ENCODE assay signal across 23 cellular contexts in genomic region chr10:12705943-12706342, GRCh38.
DNase-seq lines count a peak whose midpoint lies in the region; ATAC-seq and TF ChIP-seq lines count a peak whose summit lies in the region.
"Had no signal": no experiment of that assay in that cellular context is flagged by ENCODE, and none has a peak within 500 bp of the region (broad histone marks: within the 10 kb centered on the region; RNA-seq: fewer than 3 reads in every experiment).

No MANE protein-coding gene starts in this region.

- H3K36me3 ChIP-seq in gastroesophageal sphincter (no peaks in the 10 kb centered on the region), transverse colon (no peaks in the 10 kb centered on the region)
- H3K36me3 ChIP-seq: heart right ventricle had no signal

- TF ChIP-seq CTCF in gastroesophageal sphincter (IDR thresholded peaks at IDR 0.05) (no peak), transverse colon (IDR thresholded peaks at IDR 0.05) (no peak)

- intact Hi-C loops in activated CD4-positive, alpha-beta memory T cell treated with anti-CD3 and anti-CD28 coated beads for 36 hours (cut with micrococcal nuclease), result loop anchor here (5.0 kb wide), 2 partner anchors 76 to 396 kb away; partner anchors contain the start of gene OPTN
- intact Hi-C loops in transverse colon (cut with DNase I; ENCODE audit: low total_unique reads), result loop anchor here (10.0 kb wide), 1 partner anchor 361 kb away; the partner anchor contains the start of gene CAMK1D

- 56 to 62% methylated on average over 4 of the region's 4 CpGs for WGBS in gastroesophageal sphincter (ENCODE audit: low coverage in 1 of 2), 2 donors
- 89 to 90% methylated on average over 3 to 4 of the region's 4 CpGs for WGBS in transverse colon (ENCODE audit: low coverage in 1 of 2), 2 donors

- no peaks in the 10 kb centered on the region for H3K27me3 Mint-ChIP-seq in activated T-cell treated with anti-CD3 and anti-CD28 coated beads, Interleukin-2, amount 50 U/mL, for 24 hours
- no peaks in the 10 kb centered on the region for H3K27me3 Mint-ChIP-seq in activated CD4-positive, alpha-beta memory T cell treated with anti-CD3 and anti-CD28 coated beads for 36 hours
- H3K27me3 Mint-ChIP-seq: activated CD4-positive, alpha-beta T cell treated with anti-CD3 and anti-CD28 coated beads, Interleukin-2, amount 10 ng/mL, durations not matched to agents 24 days and 14 days; activated naive CD4-positive, alpha-beta T cell treated with anti-CD3 and anti-CD28 coated beads, Interleukin-2, amount 50 U/mL, for 24 hours; type B pancreatic cell had no signal

- peaks cover 75% of the 10 kb centered on the region for H3K4me1 Mint-ChIP-seq in activated T-cell treated with anti-CD3 and anti-CD28 coated beads, Interleukin-2, amount 50 U/mL, for 24 hours (ENCODE audit: low read depth)
- peaks cover 88% of the 10 kb centered on the region for H3K4me1 Mint-ChIP-seq in activated CD4-positive, alpha-beta memory T cell treated with anti-CD3 and anti-CD28 coated beads for 36 hours (ENCODE audit: low read depth)

- H3K4me3 Mint-ChIP-seq in activated T-cell treated with anti-CD3 and anti-CD28 coated beads, Interleukin-2, amount 50 U/mL, for 24 hours, result no peak overlapping the region
- H3K4me3 Mint-ChIP-seq in activated CD4-positive, alpha-beta memory T cell treated with anti-CD3 and anti-CD28 coated beads for 36 hours, result no peak overlapping the region
- H3K4me3 Mint-ChIP-seq: activated CD4-positive, alpha-beta T cell treated with anti-CD3 and anti-CD28 coated beads, Interleukin-2, amount 10 ng/mL, durations not matched to agents 24 days and 14 days; activated naive CD4-positive, alpha-beta T cell treated with anti-CD3 and anti-CD28 coated beads, Interleukin-2, amount 50 U/mL, for 24 hours; CD14-positive monocyte; neural crest cell; type B pancreatic cell had no signal

- H3K27ac Mint-ChIP-seq in activated T-cell treated with anti-CD3 and anti-CD28 coated beads, Interleukin-2, amount 50 U/mL, for 24 hours, result peak overlapping the region; percentile 40
- H3K27ac Mint-ChIP-seq in activated CD4-positive, alpha-beta memory T cell treated with anti-CD3 and anti-CD28 coated beads for 36 hours, result peak overlapping the region; percentile 89
- H3K27ac Mint-ChIP-seq: CD14-positive monocyte, type B pancreatic cell had no signal

- no peak for DNase-seq in activated T-cell treated with anti-CD3 and anti-CD28 coated beads, Interleukin-2, amount 50 U/mL, for 24 hours
- no peak for DNase-seq in activated T-cell treated with anti-CD3 and anti-CD28 coated beads for 4 hours
- no peak for DNase-seq in activated CD4-positive, alpha-beta memory T cell treated with anti-CD3 and anti-CD28 coated beads for 36 hours
- no peak for DNase-seq in transverse colon
- DNase-seq in GM19240 (ENCODE audit: insufficient read length, low spot score), result no peak
- no peak for DNase-seq in activated CD4-positive, alpha-beta T cell treated with anti-CD3 and anti-CD28 coated beads for 4 hours
- DNase-seq: 8988T; activated CD4-positive, alpha-beta T cell treated with anti-CD3 and anti-CD28 coated beads, Interleukin-2, amount 10 ng/mL, durations not matched to agents 24 days and 14 days; body of pancreas; cortex of kidney; DMS153; heart right ventricle; islet precursor cell; NCI-H2081; NCI-H526 treated with DMSO at 0.1 percent for 48 hours; stimulated activated naive CD4-positive, alpha-beta T cell treated with Interleukin-2 at 50 U/mL for 16 hours had no signal

- H3K9me3 ChIP-seq in gastroesophageal sphincter (no peaks in the 10 kb centered on the region), transverse colon (no peaks in the 10 kb centered on the region)
- H3K9me3 ChIP-seq: body of pancreas, heart right ventricle had no signal

- ATAC-seq in gastroesophageal sphincter (no peak), GM18861 (IDR thresholded peaks at IDR 0.05; ENCODE audit: unreplicated experiment) (no peak)
- ATAC-seq: body of pancreas, heart right ventricle had no signal

- TF ChIP-seq EP300 in gastroesophageal sphincter (IDR thresholded peaks at IDR 0.05), result no peak
- TF ChIP-seq EP300 in transverse colon (IDR thresholded peaks at IDR 0.05; ENCODE audit: low read depth), result no peak

- TF ChIP-seq POLR2A in gastroesophageal sphincter (IDR thresholded peaks at IDR 0.05) (no peak), transverse colon (IDR thresholded peaks at IDR 0.05) (no peak)

- H3K9me3 Mint-ChIP-seq in activated T-cell treated with anti-CD3 and anti-CD28 coated beads, Interleukin-2, amount 50 U/mL, for 24 hours, result no peaks in the 10 kb centered on the region
- H3K9me3 Mint-ChIP-seq in activated CD4-positive, alpha-beta memory T cell treated with anti-CD3 and anti-CD28 coated beads for 36 hours, result no peaks in the 10 kb centered on the region
- H3K9me3 Mint-ChIP-seq: activated CD4-positive, alpha-beta T cell treated with anti-CD3 and anti-CD28 coated beads, Interleukin-2, amount 10 ng/mL, durations not matched to agents 24 days and 14 days; activated naive CD4-positive, alpha-beta T cell treated with anti-CD3 and anti-CD28 coated beads, Interleukin-2, amount 50 U/mL, for 24 hours; neural crest cell; type B pancreatic cell had no signal

- POLR2A ChIA-PET in activated CD4-positive, alpha-beta memory T cell treated with anti-CD3 and anti-CD28 coated beads for 36 hours (lab: Charles Lee), result no interaction called here

- in situ Hi-C loops in transverse colon (cut with MboI; ENCODE audit: low pct_ligation_motif_present in 1 of 4, low pct_unique_long_range_greater_than_20kb in 1 of 4, low sequenced_read_pairs in 3 of 4), result loop anchor here in 1 of 4 donors (5.0 kb wide), 1 partner anchor 444 kb away; no protein-coding TSS in a partner anchor

- H3K4me3 ChIP-seq in gastroesophageal sphincter (no peak overlapping the region), transverse colon (no peak overlapping the region)
- H3K4me3 ChIP-seq: body of pancreas, heart right ventricle, SK-N-MC had no signal

- H3K27me3 ChIP-seq in gastroesophageal sphincter (no peaks in the 10 kb centered on the region), transverse colon (no peaks in the 10 kb centered on the region)
- H3K27me3 ChIP-seq: body of pancreas, heart right ventricle had no signal

- H3K36me3 Mint-ChIP-seq in activated T-cell treated with anti-CD3 and anti-CD28 coated beads, Interleukin-2, amount 50 U/mL, for 24 hours (ENCODE audit: low read depth), result no peaks in the 10 kb centered on the region
- no peaks in the 10 kb centered on the region for H3K36me3 Mint-ChIP-seq in activated CD4-positive, alpha-beta memory T cell treated with anti-CD3 and anti-CD28 coated beads for 36 hours
- H3K36me3 Mint-ChIP-seq: activated naive CD4-positive, alpha-beta T cell treated with anti-CD3 and anti-CD28 coated beads, Interleukin-2, amount 50 U/mL, for 24 hours; CD14-positive monocyte had no signal

- CTCF ChIA-PET in activated CD4-positive, alpha-beta memory T cell treated with anti-CD3 and anti-CD28 coated beads for 36 hours (lab: Charles Lee), result interaction anchor here (2.2 to 11.1 kb wide), 2 partner anchors 197 to 491 kb away, joined by 12 to 85 read pairs; no protein-coding TSS in a partner anchor

- peaks cover 41 to 95% (median 50%) of the 10 kb centered on the region in 3 donors for H3K4me1 ChIP-seq in gastroesophageal sphincter
- H3K4me1 ChIP-seq in transverse colon, result peaks cover 28 to 57% (median 38%) of the 10 kb centered on the region in 4 donors

- H3K27ac ChIP-seq in gastroesophageal sphincter (peak overlapping the region; percentile 81 to 95 (median 86)), transverse colon (peak overlapping the region; percentile 72 to 81 (median 78))
- H3K27ac ChIP-seq: SK-N-MC had no signal
